ENCODE assay signal across 20 cellular contexts in the genomic region with DNA sequence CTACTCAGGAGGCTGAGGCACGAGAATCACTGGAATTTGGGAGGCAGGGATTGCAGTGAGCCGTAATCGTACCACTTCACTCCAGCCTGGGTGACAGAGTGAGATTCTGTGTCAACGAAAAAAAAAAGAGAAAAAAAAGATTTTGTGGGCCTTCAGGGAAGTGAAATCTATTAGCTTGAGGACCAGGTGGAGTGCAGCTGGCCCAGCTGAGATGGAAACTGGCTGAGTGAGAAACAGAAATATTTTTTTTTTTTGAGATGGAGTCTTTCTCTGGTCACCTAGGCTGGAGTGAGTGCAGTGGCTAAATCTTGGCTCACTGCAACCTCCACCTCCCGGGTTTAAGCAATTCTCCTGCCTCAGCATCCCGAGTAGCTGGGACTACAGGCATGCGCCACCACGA.
A peak's percentile ranks its signal among the peaks of the same experiment; 100 is the strongest.
DNase-seq lines count a peak whose midpoint lies in the region; ATAC-seq lines count a peak whose summit lies in the region.
"Had no signal": no experiment of that assay in that cellular context is flagged by ENCODE, and none has a peak within 500 bp of the region (broad histone marks: within the 10 kb centered on the region; RNA-seq: fewer than 3 reads in every experiment).

No MANE protein-coding gene starts in this region.

- no peaks in the 10 kb centered on the region for H3K9me3 Mint-ChIP-seq in stimulated activated effector memory CD8-positive, alpha-beta T cell treated with anti-CD3 and anti-CD28 coated beads, Interleukin-12 subunit alpha, Interleukin-12 subunit beta, amount 100 ng/mL, for 72 hours
- H3K9me3 Mint-ChIP-seq: CD8-positive, alpha-beta T cell; T-cell; T-helper 2 cell treated with Interferon-gamma antibody and Interleukin-4, amounts not matched to agents 5 μg/mL and 100 μg/mL, for 36 hours had no signal

- no peak overlapping the region for H3K27ac Mint-ChIP-seq in stimulated activated effector memory CD8-positive, alpha-beta T cell treated with anti-CD3 and anti-CD28 coated beads, Interleukin-12 subunit alpha, Interleukin-12 subunit beta, amount 100 ng/mL, for 72 hours
- H3K27ac Mint-ChIP-seq: CD8-positive, alpha-beta T cell; T-cell; T-helper 2 cell treated with Interferon-gamma antibody and Interleukin-4, amounts not matched to agents 5 μg/mL and 100 μg/mL, for 36 hours had no signal

- peak; percentile 28 for DNase-seq in RPMI8226
- no peak for DNase-seq in Kasumi-1 (lab: John Stamatoyannopoulos, UW)
- DNase-seq in hepatic stellate cell (ENCODE audit: low spot score) = no peak
- no peak for DNase-seq in stimulated activated effector memory CD8-positive, alpha-beta T cell treated with anti-CD3 and anti-CD28 coated beads, Interleukin-12 subunit alpha, Interleukin-12 subunit beta, amount 100 ng/mL, for 72 hours (ENCODE audit: low spot score in 2 of 2)
- no peak for DNase-seq in inferior parietal cortex (ENCODE audit: extremely low spot score)
- DNase-seq: AML-193; CD8-positive, alpha-beta T cell; NCI-H1105; NCI-H1436 treated with DMSO at 0.1 percent for 48 hours; NCI-H187 treated with DMSO at 0.1 percent for 48 hours; NCI-H2171 treated with DMSO at 0.1 percent for 48 hours; NCI-H524 treated with DMSO at 0.1 percent for 48 hours; NCI-H774; PC-9; Right ventricle myocardium superior; T-cell had no signal

- no peaks in the 10 kb centered on the region for H3K36me3 Mint-ChIP-seq in stimulated activated effector memory CD8-positive, alpha-beta T cell treated with anti-CD3 and anti-CD28 coated beads, Interleukin-12 subunit alpha, Interleukin-12 subunit beta, amount 100 ng/mL, for 72 hours
- H3K36me3 Mint-ChIP-seq: CD8-positive, alpha-beta T cell; T-cell had no signal

- ATAC-seq in GM18867 (IDR thresholded peaks at IDR 0.05; ENCODE audit: unreplicated experiment) (peak; percentile 59), HG02678 (IDR thresholded peaks at IDR 0.05; ENCODE audit: unreplicated experiment) (peak; percentile 47)
- ATAC-seq in stimulated activated effector memory CD8-positive, alpha-beta T cell treated with anti-CD3 and anti-CD28 coated beads, Interleukin-12 subunit alpha, Interleukin-12 subunit beta, amount 100 ng/mL, for 72 hours = no peak
- ATAC-seq: A549; CD8-positive, alpha-beta T cell; T-cell had no signal

- no peak overlapping the region for H3K4me3 Mint-ChIP-seq in stimulated activated effector memory CD8-positive, alpha-beta T cell treated with anti-CD3 and anti-CD28 coated beads, Interleukin-12 subunit alpha, Interleukin-12 subunit beta, amount 100 ng/mL, for 72 hours
- H3K4me3 Mint-ChIP-seq: CD8-positive, alpha-beta T cell; T-cell; T-helper 2 cell treated with Interferon-gamma antibody and Interleukin-4, amounts not matched to agents 5 μg/mL and 100 μg/mL, for 36 hours had no signal

- H3K4me1 Mint-ChIP-seq in stimulated activated effector memory CD8-positive, alpha-beta T cell treated with anti-CD3 and anti-CD28 coated beads, Interleukin-12 subunit alpha, Interleukin-12 subunit beta, amount 100 ng/mL, for 72 hours = peaks cover 5% of the 10 kb centered on the region
